In the genomic region with DNA sequence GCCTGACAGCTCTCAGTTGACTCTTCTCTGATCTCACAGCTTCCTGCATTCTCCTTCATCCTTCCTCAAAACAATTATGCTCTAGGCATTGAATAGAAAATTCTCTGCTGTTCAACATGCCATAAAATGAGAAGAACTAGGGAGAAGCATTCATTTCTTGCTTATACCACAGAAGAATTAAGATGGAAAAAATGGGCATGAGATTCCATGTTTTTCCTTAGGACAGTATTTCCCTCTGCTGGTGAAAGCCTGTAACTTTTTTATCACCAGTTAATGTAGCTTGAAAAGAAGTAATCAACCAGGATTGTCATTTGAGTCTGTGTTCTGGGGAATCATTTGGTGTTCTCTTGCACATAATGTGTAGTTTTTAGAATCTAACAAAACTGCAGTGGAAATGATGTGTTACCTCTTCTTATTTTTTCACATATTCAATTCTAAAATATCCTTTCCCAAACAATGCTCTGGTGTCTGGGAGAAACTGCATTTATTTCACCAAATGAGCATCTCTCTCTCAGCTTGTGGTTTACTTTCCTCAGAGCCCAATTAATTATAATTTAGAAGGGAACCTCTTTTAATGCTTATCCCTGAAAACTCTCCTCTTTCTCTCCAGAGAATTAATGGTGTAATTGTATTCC, we compare ENCODE assay signal across 8 cellular contexts.
DNase-seq lines count a peak whose midpoint lies in the region; ATAC-seq and TF ChIP-seq lines count a peak whose summit lies in the region.

No MANE protein-coding gene starts in this region.

- dilution Hi-C loops in IMR-90 (cut with HindIII; ENCODE audit: low sequenced_read_pairs, unreplicated experiment): no loop called here

- intact Hi-C loops in IMR-90 (cut with micrococcal nuclease): loop anchor here (1.0 to 2.0 kb wide), 3 partner anchors 93 to 392 kb away; partner anchors contain the start of gene DCBLD2

- BruUV-seq in IMR-90 (replicated peaks; lab: Mats Ljungman, UMichigan): no TSS peak

- DNase-seq in AG09319 (ENCODE audit: extremely low read depth, low read depth) (peak; percentile 42), IMR-90 (peak; percentile 81), astrocyte of the spinal cord (ENCODE audit: low read depth, low spot score) (peak; percentile 83), left kidney (ENCODE audit: low read depth, low spot score) (peak; percentile 67)
- DNase-seq in activated naive CD4-positive, alpha-beta T cell treated with anti-CD3 and anti-CD28 coated beads, Interleukin-2, amount 50 U/mL, for 72 hours (ENCODE audit: low spot score in 2 of 2): no peak
- DNase-seq in activated CD8-positive, alpha-beta memory T cell treated with anti-CD3 and anti-CD28 coated beads, Interleukin-2, amount 50 U/mL, for 48 hours: no peak

- no peaks in the 10 kb centered on the region for H3K36me3 Mint-ChIP-seq in activated naive CD4-positive, alpha-beta T cell treated with anti-CD3 and anti-CD28 coated beads, Interleukin-2, amount 50 U/mL, for 72 hours

- no peak overlapping the region for H2BK5ac ChIP-seq in IMR-90 (ENCODE audit: low read depth, low read length, poor library complexity, severe bottlenecking)

- H2BK120ac ChIP-seq in IMR-90 (ENCODE audit: low read depth, low read length): peak overlapping the region; percentile 3; the same call in 1 of the 2 replicates

- CTCF ChIA-PET in IMR-90 (lab: Yijun Ruan, JAX): interaction anchor here (0.6 to 4.1 kb wide), 14 partner anchors 10 to 392 kb away, joined by 3 to 45 read pairs (median 5); no protein-coding TSS in a partner anchor

- H2AFZ ChIP-seq in IMR-90 (replicated peaks; ENCODE audit: low read length, poor library complexity): no peak overlapping the region

- no peak overlapping the region for H3K4ac ChIP-seq in IMR-90 (ENCODE audit: low read depth, low read length)

- 0 out of 2 replicates have a peak, but pooled peaks have one; percentile 24 for TF ChIP-seq POLR2A in IMR-90 (IDR thresholded peaks at IDR 0.05; ENCODE audit: low read depth, low read length)

- no peaks in the 10 kb centered on the region; a peak in 2 of 4 replicates for H3K79me1 ChIP-seq in IMR-90 (ENCODE audit: low read depth in 1 of 2, low read length in 2 of 2)

- no peaks in the 10 kb centered on the region for H3K9me1 ChIP-seq in IMR-90 (ENCODE audit: insufficient read depth, low read length)

- H3K9me3 Mint-ChIP-seq in activated naive CD4-positive, alpha-beta T cell treated with anti-CD3 and anti-CD28 coated beads, Interleukin-2, amount 50 U/mL, for 72 hours: peaks cover 0 to 5% of the 10 kb centered on the region in 2 donors

- H3K4me3 ChIP-seq in IMR-90 (ENCODE audit: insufficient read depth, low read depth, low read length) (no peak overlapping the region), astrocyte of the spinal cord (ENCODE audit: low read depth, low read length) (no peak overlapping the region)

- no peaks in the 10 kb centered on the region for H4K20me1 ChIP-seq in IMR-90 (ENCODE audit: insufficient read depth, low read length)

- H3K4me2 ChIP-seq in IMR-90 (ENCODE audit: low read depth, low read length): no peak overlapping the region

- peak overlapping the region; percentile 5; the same call in 1 of the 2 replicates for H2BK20ac ChIP-seq in IMR-90 (ENCODE audit: low read depth, low read length)

- H3K4me1 ChIP-seq in IMR-90 (ENCODE audit: control insufficient read depth, insufficient read depth, low read length): no peaks in the 10 kb centered on the region

- H2AK5ac ChIP-seq in IMR-90 (ENCODE audit: low read depth, low read length): no peak overlapping the region

- H3K27ac ChIP-seq in IMR-90 (ENCODE audit: insufficient read depth, low read length): no peak overlapping the region

- H3K9me3 ChIP-seq in IMR-90 (ENCODE audit: control insufficient read depth, insufficient read depth, low read length): no peaks in the 10 kb centered on the region

- H2BK15ac ChIP-seq in IMR-90 (ENCODE audit: low read depth, low read length): no peak overlapping the region

- in situ Hi-C loops in IMR-90 (cut with MboI; ENCODE audit: low sequenced_read_pairs) (loop anchor here (5.0 kb wide), 2 partner anchors 177 to 392 kb away; no protein-coding TSS in a partner anchor), astrocyte of the spinal cord (cut with HindIII; ENCODE audit: low sequenced_read_pairs) (no loop called here)

- peak; percentile 93 for TF ChIP-seq RAD21 in IMR-90 (IDR thresholded peaks at IDR 0.05; ENCODE audit: low read length)

- H3K9ac ChIP-seq in IMR-90 (ENCODE audit: low read depth, low read length): no peak overlapping the region

- H3K27me3 ChIP-seq in IMR-90 (ENCODE audit: control insufficient read depth, insufficient read depth, low read length): no peaks in the 10 kb centered on the region

- H2AK9ac ChIP-seq in IMR-90 (replicated peaks; ENCODE audit: low read depth, low read length, poor library complexity): no peak overlapping the region

- no peak overlapping the region for H3K27ac Mint-ChIP-seq in activated naive CD4-positive, alpha-beta T cell treated with anti-CD3 and anti-CD28 coated beads, Interleukin-2, amount 50 U/mL, for 72 hours

- POLR2A ChIA-PET in IMR-90 (lab: Charles Lee; ENCODE audit: unreplicated experiment): interaction anchor here (0.6 kb wide), 1 partner anchor 37 kb away, joined by 3 read pairs; no protein-coding TSS in a partner anchor

- H3K14ac ChIP-seq in IMR-90 (replicated peaks; ENCODE audit: low read depth, low read length): no peak overlapping the region

- H3K36me3 ChIP-seq in IMR-90 (ENCODE audit: control insufficient read depth, insufficient read depth, low read length): no peaks in the 10 kb centered on the region

- ATAC-seq in IMR-90 (ENCODE audit: low read depth) (peak; percentile 85), GM21381 (IDR thresholded peaks at IDR 0.05; ENCODE audit: unreplicated experiment) (no peak), GM19463 (IDR thresholded peaks at IDR 0.05; ENCODE audit: unreplicated experiment) (no peak)
- no peak for ATAC-seq in activated naive CD4-positive, alpha-beta T cell treated with anti-CD3 and anti-CD28 coated beads, Interleukin-2, amount 50 U/mL, for 72 hours

- H3K56ac ChIP-seq in IMR-90 (ENCODE audit: extremely low read depth, insufficient read depth, low read length): no peak overlapping the region

- H4K5ac ChIP-seq in IMR-90 (ENCODE audit: low read depth, low read length): no peak overlapping the region

- no peak overlapping the region for H3K23ac ChIP-seq in IMR-90 (ENCODE audit: low read depth, low read length)

- TF ChIP-seq CTCF in AG09319 (IDR thresholded peaks at IDR 0.05; ENCODE audit: low read depth, low read length) (peak; percentile 67), IMR-90 (conservative IDR thresholded peaks at IDR 0.05; ENCODE audit: low read depth, low read length) (peak; percentile 85), astrocyte of the spinal cord (IDR thresholded peaks at IDR 0.05; ENCODE audit: low read depth, low read length) (peak; percentile 60)

- H4K91ac ChIP-seq in IMR-90 (ENCODE audit: insufficient read depth, low read depth, low read length): no peak overlapping the region

- no peak overlapping the region for H4K8ac ChIP-seq in IMR-90 (ENCODE audit: low read depth in 2 of 2, low read length in 2 of 2)

- no peak overlapping the region; the same call in 1 of the 2 replicates for H3K18ac ChIP-seq in IMR-90 (ENCODE audit: low read depth, low read length)

TF ChIP-seq in IMR-90, 13 proteins besides CTCF, POLR2A, EP300 and RAD21:
- TF ChIP-seq SMC3 (IDR thresholded peaks at IDR 0.05; ENCODE audit: low read depth, low read length) (peak; percentile 96), USF2 (IDR thresholded peaks at IDR 0.05; ENCODE audit: low read depth, low read length) (no peak), ELK1 (IDR thresholded peaks at IDR 0.05; ENCODE audit: borderline replicate concordance, low read depth, low read length) (no peak)

Comparison
In these comparisons a context has a peak if more than half of its experiments do, and no peak if none do; other contexts are left out.
1. DNase-seq: peak in AG09319 (single experiment), IMR-90 (single experiment), astrocyte of the spinal cord (single experiment) and left kidney (single experiment); none in activated naive CD4-positive, alpha-beta T cell treated with anti-CD3 and anti-CD28 coated beads, Interleukin-2, amount 50 U/mL, for 72 hours (0 of 2) and activated CD8-positive, alpha-beta memory T cell treated with anti-CD3 and anti-CD28 coated beads, Interleukin-2, amount 50 U/mL, for 48 hours (single experiment).
2. Peak in every context shown above with its lines, with median percentiles within 50 percentile points of each other: CTCF ChIP-seq.